Comparison of ENCODE assay signal across 27 cellular contexts in genomic region chr1:64769971-64770370, GRCh38.
"Had no signal": no experiment of that assay in that cellular context is flagged by ENCODE, and none has a peak within 500 bp of the region (broad histone marks: within the 10 kb centered on the region; RNA-seq: fewer than 3 reads in every experiment).

No MANE protein-coding gene starts in this region.

- H3K4me1 ChIP-seq: esophagus muscularis mucosa, foreskin keratinocyte, left lung, lower lobe of right lung had no signal

- H3K9me3 ChIP-seq: esophagus muscularis mucosa, gastrocnemius medialis, lower lobe of right lung, mucosa of descending colon had no signal

- H3K27me3 ChIP-seq: dorsolateral prefrontal cortex, esophagus muscularis mucosa, foreskin keratinocyte, gastrocnemius medialis, heart right ventricle, left lung had no signal

- H3K27ac ChIP-seq: coronary artery, dorsolateral prefrontal cortex, epithelial cell of prostate, esophagus muscularis mucosa, foreskin keratinocyte, gastrocnemius medialis, heart right ventricle, left lung, lower lobe of right lung had no signal

- H3K4me3 ChIP-seq: coronary artery, dorsolateral prefrontal cortex, esophagus muscularis mucosa, gastrocnemius medialis, heart right ventricle, left lung, lower lobe of right lung, mucosa of descending colon had no signal

- H3K36me3 ChIP-seq: gastrocnemius medialis, lower lobe of right lung had no signal

- DNase-seq: dermis blood vessel endothelial cell; dorsolateral prefrontal cortex; effector CD4-positive, alpha-beta T cell; effector memory CD4-positive, alpha-beta T cell; erythroblast; foreskin keratinocyte; gastrocnemius medialis; glutamatergic neuron; head of caudate nucleus; heart right ventricle; hippocampal formation; immature natural killer cell; islet precursor cell; kidney; kidney glomerular epithelial cell; left cardiac atrium; left lung; left ventricle myocardium superior; lower lobe of right lung; mesenchymal stem cell; mucosa of descending colon; naive B cell had no signal

- FAIRE-seq: colon, endothelial cell of umbilical vein, kidney had no signal
